27 cellular contexts compared by ENCODE assay signal in the genomic region with DNA sequence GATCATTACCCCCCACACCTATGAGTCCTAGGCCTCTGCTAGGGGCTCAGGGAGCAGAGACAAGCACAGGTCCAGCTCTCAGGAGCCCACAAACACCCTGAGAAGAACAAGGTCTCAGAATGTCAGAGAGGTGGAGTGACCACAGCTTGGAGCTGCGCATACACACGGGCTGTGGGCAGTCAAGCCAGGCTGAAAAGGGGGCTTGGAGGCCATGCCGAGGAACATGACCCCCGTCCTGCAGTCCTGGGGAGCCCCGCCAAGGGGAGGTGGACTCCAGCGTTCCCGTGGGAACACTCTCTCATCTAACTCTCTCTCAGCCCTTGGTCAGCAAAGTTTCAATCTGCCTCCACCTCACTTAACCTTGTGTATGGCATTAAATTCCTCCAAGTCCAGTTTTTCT. TPM values are rescaled to one million over a fixed set of nuclear protein-coding genes. Genes with fewer than 3 reads are reported as not detected.
"Had no signal": no experiment of that assay in that cellular context is flagged by ENCODE, and none has a peak within 500 bp of the region (broad histone marks: within the 10 kb centered on the region; RNA-seq: fewer than 3 reads in every experiment).

No MANE protein-coding gene starts in this region.

- H3K27me3 ChIP-seq: colonic mucosa, right atrium auricular region, suprapubic skin, transverse colon had no signal

- FAIRE-seq: frontal cortex, keratinocyte had no signal

- H3K4me3 ChIP-seq: colonic mucosa, mucosa of descending colon, prostate gland, right atrium auricular region, smooth muscle cell, suprapubic skin, transverse colon had no signal

- ATAC-seq: effector memory CD8-positive, alpha-beta T cell; left lobe of liver; mucosa of descending colon; natural killer cell treated with Interleukin-12 subunit alpha and Interleukin-12 subunit beta and Interleukin-15 and Interleukin-18, amount 100 ng/mL, for 72 hours; sciatic nerve; stimulated activated naive CD8-positive, alpha-beta T cell treated with anti-CD3 and anti-CD28 coated beads, Interleukin-15, amount 100 ng/mL, for 72 hours had no signal

- H3K36me3 ChIP-seq: colonic mucosa, prostate gland, transverse colon had no signal

- H3K4me1 ChIP-seq: colonic mucosa, prostate gland, right atrium auricular region, suprapubic skin, transverse colon had no signal

- H3K27me3 Mint-ChIP-seq: natural killer cell treated with Interleukin-12 subunit alpha and Interleukin-12 subunit beta and Interleukin-15 and Interleukin-18, amount 100 ng/mL, for 72 hours; stimulated activated naive CD8-positive, alpha-beta T cell treated with anti-CD3 and anti-CD28 coated beads, Interleukin-15, amount 100 ng/mL, for 72 hours had no signal

- DNase-seq: colonic mucosa; dermis blood vessel endothelial cell; effector memory CD8-positive, alpha-beta T cell; mesenchymal stem cell; mucosa of descending colon; naive B cell; stimulated activated CD4-positive, alpha-beta T cell treated with anti-CD3 and anti-CD28 coated beads, Interleukin-12 subunit alpha, Interleukin-12 subunit beta, amount 100 ng/mL, for 4 hours; stimulated activated CD4-positive, alpha-beta T cell treated with anti-CD3 and anti-CD28 coated beads, Interleukin-1b, Interleukin-23, amount 100 ng/mL, for 48 hours; stimulated activated CD4-positive, alpha-beta T cell treated with anti-CD3 and anti-CD28 coated beads, Interleukin-4, amount 100 ng/mL, for 1 hour; stimulated activated CD8-positive, alpha-beta memory T cell treated with anti-CD3 and anti-CD28 coated beads, Interleukin-4, amount 100 ng/mL, for 48 hours; stimulated activated naive CD4-positive, alpha-beta T cell; stimulated activated naive CD8-positive, alpha-beta T cell treated with anti-CD3 and anti-CD28 coated beads, Interleukin-15, amount 100 ng/mL, for 72 hours; transverse colon had no signal

- H3K9me3 Mint-ChIP-seq: effector memory CD8-positive, alpha-beta T cell; natural killer cell treated with Interleukin-12 subunit alpha and Interleukin-12 subunit beta and Interleukin-15 and Interleukin-18, amount 100 ng/mL, for 72 hours; stimulated activated naive CD8-positive, alpha-beta T cell treated with anti-CD3 and anti-CD28 coated beads, Interleukin-15, amount 100 ng/mL, for 72 hours had no signal

- H3K36me3 Mint-ChIP-seq: mesothelial cell of epicardium; natural killer cell treated with Interleukin-12 subunit alpha and Interleukin-12 subunit beta and Interleukin-15 and Interleukin-18, amount 100 ng/mL, for 72 hours had no signal

- H3K4me3 Mint-ChIP-seq: effector memory CD8-positive, alpha-beta T cell; mesothelial cell of epicardium; naive B cell; natural killer cell treated with Interleukin-12 subunit alpha and Interleukin-12 subunit beta and Interleukin-15 and Interleukin-18, amount 100 ng/mL, for 72 hours; neural crest cell; stimulated activated naive CD8-positive, alpha-beta T cell treated with anti-CD3 and anti-CD28 coated beads, Interleukin-15, amount 100 ng/mL, for 72 hours had no signal

- H3K27ac Mint-ChIP-seq: effector memory CD8-positive, alpha-beta T cell; natural killer cell treated with Interleukin-12 subunit alpha and Interleukin-12 subunit beta and Interleukin-15 and Interleukin-18, amount 100 ng/mL, for 72 hours had no signal

- H3K27ac ChIP-seq: colonic mucosa, prostate gland, right atrium auricular region, suprapubic skin, transverse colon had no signal

- H3K9me3 ChIP-seq: colonic mucosa, mucosa of descending colon, prostate gland, right atrium auricular region, suprapubic skin, transverse colon had no signal

RNA-seq across cellular contexts. Expression of gene MMP21, which starts 7.8 kb away (rescaled TPM):
- total RNA-seq: colonic mucosa, fibroblast of villous mesenchyme, neural crest cell, osteocyte, prostate gland, smooth muscle cell, ureter had no signal
- polyA plus RNA-seq: keratinocyte, smooth muscle cell had no signal
